In genomic region chr2:43993437-43993836, GRCh38 we compare ENCODE assay signal across 11 cellular contexts. TPM values are rescaled to one million over a fixed set of nuclear protein-coding genes. Genes with fewer than 3 reads are reported as not detected.
DNase-seq lines count a peak whose midpoint lies in the region; ATAC-seq, FAIRE-seq and TF ChIP-seq lines count a peak whose summit lies in the region.
"Had no signal": no experiment of that assay in that cellular context is flagged by ENCODE, and none has a peak within 500 bp of the region (broad histone marks: within the 10 kb centered on the region; RNA-seq: fewer than 3 reads in every experiment).

No MANE protein-coding gene starts in this region.

- H3K9ac ChIP-seq in HepG2 (ENCODE audit: insufficient read depth, low read depth, low read length) (no peak overlapping the region), iPS-15b (ENCODE audit: low read depth, low read length) (no peak overlapping the region)

- no peak overlapping the region for H2AFZ ChIP-seq in HepG2 (ENCODE audit: low read length)

- ATAC-seq in HepG2: no peak
- no peak for ATAC-seq in right lobe of liver
- no peak for ATAC-seq in T-cell (replicated peaks in 1 of 4)
- no peak for ATAC-seq in stimulated activated naive CD8-positive, alpha-beta T cell treated with anti-CD3 and anti-CD28 coated beads, Interleukin-15, amount 100 ng/mL, for 72 hours
- ATAC-seq in HG03139 (IDR thresholded peaks at IDR 0.05; ENCODE audit: unreplicated experiment): no peak
- ATAC-seq in GM21528 (IDR thresholded peaks at IDR 0.05; ENCODE audit: low FRiP score, unreplicated experiment): no peak
- ATAC-seq in GM19328 (IDR thresholded peaks at IDR 0.05; ENCODE audit: unreplicated experiment): no peak
- ATAC-seq: left lung, pancreas had no signal

- DNase-seq in HepG2 (ENCODE audit: low spot score) (peak; percentile 38), right lobe of liver (no peak), T-cell (no peak)
- no peak for DNase-seq in stimulated activated naive CD8-positive, alpha-beta T cell treated with anti-CD3 and anti-CD28 coated beads, Interleukin-15, amount 100 ng/mL, for 72 hours
- DNase-seq: GDM1, left lung, pancreas had no signal

- CTCF ChIA-PET in HepG2 (lab: Yijun Ruan, JAX; ENCODE audit: low intra/inter-chr PET ratio, low total read pairs): no interaction called here
- CTCF ChIA-PET in T-cell (lab: Charles Lee): interaction anchor here in 1 of 2 donors (0.6 kb wide), 1 partner anchor 79 kb away, joined by 3 read pairs; no protein-coding TSS in a partner anchor

- intact Hi-C loops in HepG2 (cut with micrococcal nuclease; ENCODE audit: unreplicated experiment) (no loop called here), right lobe of liver (cut with DNase I) (no loop called here)

- no peak for TF ChIP-seq RAD21 in HepG2 (CRISPR knock-in tag; IDR thresholded peaks at IDR 0.05)

- H3K9me3 ChIP-seq in HepG2 (ENCODE audit: low read length): no peaks in the 10 kb centered on the region
- no peaks in the 10 kb centered on the region for H3K9me3 ChIP-seq in right lobe of liver
- H3K9me3 ChIP-seq in iPS-15b (ENCODE audit: control insufficient read depth, insufficient read depth, low read length): no peaks in the 10 kb centered on the region
- H3K9me3 ChIP-seq: left lung, pancreas had no signal

- peaks cover 33% of the 10 kb centered on the region for H3K36me3 Mint-ChIP-seq in T-cell

- H3K27ac Mint-ChIP-seq in T-cell: peak overlapping the region in 1 of 2 donors; percentile 44
- peak overlapping the region; percentile 55 to 63 for H3K27ac Mint-ChIP-seq in stimulated activated naive CD8-positive, alpha-beta T cell treated with anti-CD3 and anti-CD28 coated beads, Interleukin-15, amount 100 ng/mL, for 72 hours

- H3K27me3 ChIP-seq in HepG2 (ENCODE audit: control insufficient read depth in 1 of 2, insufficient read depth in 2 of 2, low read length in 2 of 2) (peaks cover 0 to 3% of the 10 kb centered on the region in 2 experiments; a peak in 1 of 5 replicates), right lobe of liver (no peaks in the 10 kb centered on the region), iPS-15b (ENCODE audit: control insufficient read depth, insufficient read depth, low read length) (no peaks in the 10 kb centered on the region)
- H3K27me3 ChIP-seq: left lung, pancreas had no signal

- POLR2A ChIA-PET in HepG2 (lab: Yijun Ruan, JAX): no interaction called here
- POLR2A ChIA-PET in T-cell (lab: Charles Lee): no interaction called here

- in situ Hi-C loops in HepG2 (cut with HindIII; ENCODE audit: extremely low pct_ligation_motif_present, low pct_unique_long_range_greater_than_20kb): no loop called here

- peaks cover 62 to 70% (median 64%) of the 10 kb centered on the region in 3 donors for H3K4me1 Mint-ChIP-seq in T-cell
- H3K4me1 Mint-ChIP-seq in stimulated activated naive CD8-positive, alpha-beta T cell treated with anti-CD3 and anti-CD28 coated beads, Interleukin-15, amount 100 ng/mL, for 72 hours: peaks cover 60% of the 10 kb centered on the region

- peaks cover 0 to 1% of the 10 kb centered on the region in 2 donors for H3K27me3 Mint-ChIP-seq in T-cell
- H3K27me3 Mint-ChIP-seq in stimulated activated naive CD8-positive, alpha-beta T cell treated with anti-CD3 and anti-CD28 coated beads, Interleukin-15, amount 100 ng/mL, for 72 hours: no peaks in the 10 kb centered on the region

- FAIRE-seq in HepG2 (lab: Jason Lieb, UNC): no peak
- FAIRE-seq: pancreas had no signal

- H3K36me3 ChIP-seq in HepG2 (replicated peaks in 1 of 2; ENCODE audit: control insufficient read depth in 1 of 2, insufficient read depth in 2 of 2, low read length in 2 of 2) (peaks cover 10 to 36% of the 10 kb centered on the region in 2 experiments), right lobe of liver (no peaks in the 10 kb centered on the region), iPS-15b (ENCODE audit: control insufficient read depth, insufficient read depth, low read length) (peaks cover 16% of the 10 kb centered on the region)
- H3K36me3 ChIP-seq: pancreas had no signal

- H4K20me1 ChIP-seq in HepG2 (ENCODE audit: insufficient read depth, low read length): peaks cover 42% of the 10 kb centered on the region

- no peak for TF ChIP-seq POLR2A in HepG2 (IDR thresholded peaks at IDR 0.05; ENCODE audit: insufficient read depth in 1 of 2, low read depth in 2 of 2, low read length in 2 of 2)
- TF ChIP-seq POLR2A in right lobe of liver (IDR thresholded peaks at IDR 0.05): no peak

- 72% methylated on average over 5 of the region's 5 CpGs for WGBS in HepG2 (ENCODE audit: low lambda C conversion rate)
- WGBS in right lobe of liver (ENCODE audit: insufficient coverage, low coverage, low lambda C conversion rate, missing lambda C conversion rate): 64% methylated on average over 5 of the region's 5 CpGs

- H3K4me3 ChIP-seq in HepG2 (replicated peaks in 1 of 3; ENCODE audit: insufficient read depth in 1 of 3, low read depth in 2 of 3, low read length in 3 of 3): peak overlapping the region in 1 of 3 experiments; percentile 97; a peak in 2 of 6 replicates
- no peak overlapping the region for H3K4me3 ChIP-seq in right lobe of liver
- H3K4me3 ChIP-seq in iPS-15b (ENCODE audit: low read depth, low read length): peak overlapping the region; percentile 99
- H3K4me3 ChIP-seq: pancreas had no signal

- BruUV-seq in HepG2 (replicated peaks; lab: Mats Ljungman, UMichigan): no TSS peak

- peak overlapping the region; percentile 85 to 88 (median 87) for H3K4me3 Mint-ChIP-seq in T-cell
- H3K4me3 Mint-ChIP-seq in stimulated activated naive CD8-positive, alpha-beta T cell treated with anti-CD3 and anti-CD28 coated beads, Interleukin-15, amount 100 ng/mL, for 72 hours: peak overlapping the region; percentile 83 to 91

- no peak for TF ChIP-seq CTCF in HepG2 (CRISPR knock-in tag; IDR thresholded peaks at IDR 0.05)
- TF ChIP-seq CTCF in right lobe of liver (IDR thresholded peaks at IDR 0.05): no peak

- TF ChIP-seq EP300 in HepG2 (IDR thresholded peaks at IDR 0.05; ENCODE audit: low read depth in 2 of 2, low read length in 2 of 2): no peak
- no peak for TF ChIP-seq EP300 in HepG2 (CRISPR knock-in tag; IDR thresholded peaks at IDR 0.05; ENCODE audit: borderline replicate concordance)

- peak overlapping the region; percentile 76 for H3K4me2 ChIP-seq in HepG2 (ENCODE audit: low read depth, low read length)

- H3K79me2 ChIP-seq in HepG2 (ENCODE audit: insufficient read depth, low read length): peaks cover 75% of the 10 kb centered on the region

- H3K9me3 Mint-ChIP-seq in T-cell: no peaks in the 10 kb centered on the region
- H3K9me3 Mint-ChIP-seq in stimulated activated naive CD8-positive, alpha-beta T cell treated with anti-CD3 and anti-CD28 coated beads, Interleukin-15, amount 100 ng/mL, for 72 hours: no peaks in the 10 kb centered on the region

- H3K4me1 ChIP-seq in HepG2 (ENCODE audit: insufficient read depth, low read length): peaks cover 46% of the 10 kb centered on the region
- H3K4me1 ChIP-seq in right lobe of liver: peaks cover 0 to 10% (median 0%) of the 10 kb centered on the region in 4 donors
- H3K4me1 ChIP-seq in iPS-15b (ENCODE audit: control insufficient read depth, insufficient read depth, low read length): peaks cover 8% of the 10 kb centered on the region

- H3K27ac ChIP-seq in HepG2 (ENCODE audit: extremely low read length, insufficient read depth, low read length) (peak overlapping the region; percentile 16), right lobe of liver (no peak overlapping the region)
- H3K27ac ChIP-seq: left lung, pancreas had no signal

TF ChIP-seq in HepG2, 621 proteins besides CTCF, POLR2A, EP300 and RAD21 (continues in another document):
- TF ChIP-seq FOXC1 (CRISPR knock-in tag; IDR thresholded peaks at IDR 0.05; ENCODE audit: borderline replicate concordance) (no peak), JUND (CRISPR knock-in tag; IDR thresholded peaks at IDR 0.05) (no peak), KDM4B (CRISPR knock-in tag; IDR thresholded peaks at IDR 0.05) (no peak), HIVEP1 (CRISPR knock-in tag; IDR thresholded peaks at IDR 0.05) (no peak), POGK (CRISPR knock-in tag; conservative IDR thresholded peaks at IDR 0.05) (peak; percentile 98)

RNA-seq across cellular contexts. Expression of gene LRPPRC, which starts 2.4 kb away (rescaled TPM):
- total RNA-seq in HepG2 (2016; rRNA removed; fragmentation: Illumina TruSeq; extraction: Trizol): 167 and 307 TPM in 2 replicates
- total RNA-seq in HepG2 (2016; cell fraction: cytosol; rRNA removed; fragmentation: Illumina TruSeq; extraction: Trizol; ENCODE audit: low read depth): 38.2 and 40.5 TPM in 2 replicates
- 164 and 309 TPM in 2 replicates for total RNA-seq in HepG2 (2016; cell fraction: insoluble cytoplasmic fraction; rRNA removed; fragmentation: Illumina TruSeq; extraction: Trizol)
- total RNA-seq in HepG2 (2016; cell fraction: membrane; rRNA removed; fragmentation: Illumina TruSeq; extraction: Trizol): 59.5 and 69.4 TPM in 2 replicates
- total RNA-seq in HepG2 (2016; cell fraction: nucleus; rRNA removed; fragmentation: Illumina TruSeq; extraction: Trizol): 164 and 186 TPM in 2 replicates
- polyA plus RNA-seq in HepG2 (2011; rRNA removed): 80.9 and 117 TPM in 2 replicates
- 47.3 and 64.4 TPM in 2 replicates for polyA plus RNA-seq in HepG2 (2011; cell fraction: cytosol; rRNA removed)
- 50.1 and 64.8 TPM in 2 replicates for polyA plus RNA-seq in HepG2 (2011; cell fraction: nucleus; rRNA removed)
- polyA plus RNA-seq in HepG2 (2012): 113 and 158 TPM in 2 replicates
- 5.8 and 6.2 TPM in 2 replicates for polyA plus RNA-seq in HepG2 (2016; cell fraction: cytosol; fragmentation: Illumina TruSeq; extraction: Trizol; ENCODE audit: low read depth)
- 202 and 204 TPM in 2 replicates for polyA plus RNA-seq in HepG2 (2016; cell fraction: insoluble cytoplasmic fraction; fragmentation: Illumina TruSeq; extraction: Trizol; ENCODE audit: low read depth)
- 14.7 and 18.7 TPM in 2 replicates for polyA plus RNA-seq in HepG2 (2016; cell fraction: membrane; fragmentation: Illumina TruSeq; extraction: Trizol; ENCODE audit: low read depth)
- 186 and 216 TPM in 2 replicates for polyA plus RNA-seq in HepG2 (2016; cell fraction: nucleus; fragmentation: Illumina TruSeq; extraction: Trizol; ENCODE audit: insufficient read depth, low read depth)
- 64.6 and 115 TPM in 2 replicates for polyA minus RNA-seq in HepG2 (2011; rRNA and poly(A)+ RNA removed; ENCODE audit: low replicate concordance)
- polyA minus RNA-seq in HepG2 (2011; cell fraction: cytosol; rRNA and poly(A)+ RNA removed): 343 and 363 TPM in 2 replicates
- polyA minus RNA-seq in HepG2 (2011; cell fraction: nucleus; rRNA and poly(A)+ RNA removed): 210 and 231 TPM in 2 replicates
- 10 to 100 TPM; 39.6 to 53.8 (median 45.5) TPM for total RNA-seq in right lobe of liver
- total RNA-seq in T-cell: 10 to 100 TPM; 53.8 to 66.4 (median 59.5) TPM
